ENCODE assay signal across 20 cellular contexts in genomic region chr17:35006961-35007360, GRCh38. TPM values are rescaled to one million over a fixed set of nuclear protein-coding genes. Genes with fewer than 3 reads are reported as not detected.
DNase-seq lines count a peak whose midpoint lies in the region; ATAC-seq, FAIRE-seq and TF ChIP-seq lines count a peak whose summit lies in the region.
"Had no signal": no experiment of that assay in that cellular context is flagged by ENCODE, and none has a peak within 500 bp of the region (broad histone marks: within the 10 kb centered on the region; RNA-seq: fewer than 3 reads in every experiment).

No MANE protein-coding gene starts in this region.

- H3K9me3 Mint-ChIP-seq in CD4-positive, alpha-beta T cell, result no peaks in the 10 kb centered on the region
- no peaks in the 10 kb centered on the region for H3K9me3 Mint-ChIP-seq in GM23338
- H3K9me3 Mint-ChIP-seq in central memory CD8-positive, alpha-beta T cell, result no peaks in the 10 kb centered on the region
- H3K9me3 Mint-ChIP-seq: IgD-negative memory B cell; stimulated activated naive CD8-positive, alpha-beta T cell treated with anti-CD3 and anti-CD28 coated beads, Interleukin-15, amount 100 ng/mL, for 72 hours had no signal

- H4K20me1 ChIP-seq in GM23338 (replicated peaks; ENCODE audit: insufficient read depth), result peaks cover 3% of the 10 kb centered on the region

- DNase-seq in CD4-positive, alpha-beta T cell, result no peak
- DNase-seq in GM23338 (ENCODE audit: low spot score) (no peak), midbrain (lab: John Stamatoyannopoulos, UW) (peak; percentile 15), hepatic stellate cell (ENCODE audit: low spot score) (no peak), WERI-Rb-1 (no peak), GM12892 (ENCODE audit: insufficient read length) (no peak), kidney (no peak)
- DNase-seq in central memory CD8-positive, alpha-beta T cell (ENCODE audit: low spot score in 2 of 2), result no peak
- DNase-seq: activated CD4-positive, alpha-beta T cell treated with anti-CD3 and anti-CD28 coated beads for 1 hour; COR-L47; left ventricle myocardium superior; NCI-H1436; NCI-H524; stimulated activated CD4-positive, alpha-beta T cell treated with anti-CD3 and anti-CD28 coated beads, Interleukin-4, amount 100 ng/mL, for 1 hour; stimulated activated naive CD8-positive, alpha-beta T cell treated with anti-CD3 and anti-CD28 coated beads, Interleukin-15, amount 100 ng/mL, for 72 hours; T-helper 9 cell; upper lobe of right lung had no signal

- H3K79me2 ChIP-seq in GM23338 (replicated peaks; ENCODE audit: insufficient read depth), result no peaks in the 10 kb centered on the region

- no peak for FAIRE-seq in GM12892 (lab: Jason Lieb, UNC)
- FAIRE-seq in kidney (lab: Jason Lieb, UNC), result no peak
- FAIRE-seq: colon had no signal

- H3K9ac ChIP-seq in kidney (ENCODE audit: low read length in 2 of 2), result no peak overlapping the region

- H3K9me2 ChIP-seq in GM23338 (ENCODE audit: insufficient read depth), result no peaks in the 10 kb centered on the region

- no peak overlapping the region for H3K27ac ChIP-seq in CD4-positive, alpha-beta T cell (ENCODE audit: low read depth, low read length)
- H3K27ac ChIP-seq in GM23338 (ENCODE audit: low read depth), result peak overlapping the region; percentile 66; the same call in 1 of the 2 replicates
- H3K27ac ChIP-seq in WERI-Rb-1, result no peak overlapping the region
- no peak overlapping the region for H3K27ac ChIP-seq in kidney (ENCODE audit: low read depth in 2 of 2, low read length in 2 of 2)
- H3K27ac ChIP-seq: ascending aorta, upper lobe of right lung had no signal

- no peak overlapping the region for H2AFZ ChIP-seq in GM23338

- H3K9me3 ChIP-seq in CD4-positive, alpha-beta T cell (ENCODE audit: control insufficient read depth, low read length), result no peaks in the 10 kb centered on the region
- H3K9me3 ChIP-seq in WERI-Rb-1 (ENCODE audit: severe bottlenecking) (no peaks in the 10 kb centered on the region), kidney (ENCODE audit: control insufficient read depth in 1 of 2, low read length in 2 of 2) (no peaks in the 10 kb centered on the region)
- H3K9me3 ChIP-seq: ascending aorta, upper lobe of right lung had no signal

- H3K27me3 Mint-ChIP-seq in CD4-positive, alpha-beta T cell, result no peaks in the 10 kb centered on the region
- H3K27me3 Mint-ChIP-seq in GM23338 (ENCODE audit: insufficient read depth, low read depth, poor library complexity), result peaks cover 9% of the 10 kb centered on the region
- H3K27me3 Mint-ChIP-seq in central memory CD8-positive, alpha-beta T cell, result no peaks in the 10 kb centered on the region
- H3K27me3 Mint-ChIP-seq: IgD-negative memory B cell; stimulated activated naive CD8-positive, alpha-beta T cell treated with anti-CD3 and anti-CD28 coated beads, Interleukin-15, amount 100 ng/mL, for 72 hours had no signal

- CTCF ChIA-PET in CD4-positive, alpha-beta T cell (lab: Charles Lee), result interaction anchor here (1.6 kb wide), 1 partner anchor 15 kb away, joined by 4 read pairs; no protein-coding TSS in a partner anchor

- no peaks in the 10 kb centered on the region for H3F3A ChIP-seq in GM23338 (replicated peaks; ENCODE audit: low read depth)

- H3K4me3 ChIP-seq in GM23338 (no peak overlapping the region), WERI-Rb-1 (ENCODE audit: low read depth, low read length) (no peak overlapping the region), kidney (ENCODE audit: low read length in 2 of 2) (no peak overlapping the region)
- H3K4me3 ChIP-seq: ascending aorta, upper lobe of right lung had no signal

- H3K4me2 ChIP-seq in GM23338, result no peak overlapping the region

- POLR2A ChIA-PET in CD4-positive, alpha-beta T cell (lab: Charles Lee), result no interaction called here

- no peak for TF ChIP-seq POLR2A in GM12892 (IDR thresholded peaks at IDR 0.05; ENCODE audit: low read depth, low read length)

- ATAC-seq in CD4-positive, alpha-beta T cell (ENCODE audit: poor library complexity), result no peak
- ATAC-seq in GM23338, result no peak
- ATAC-seq in central memory CD8-positive, alpha-beta T cell (replicated peaks; ENCODE audit: extremely low read depth, poor library complexity, severe bottlenecking), result no peak
- ATAC-seq: left ventricle myocardium superior; stimulated activated naive CD8-positive, alpha-beta T cell treated with anti-CD3 and anti-CD28 coated beads, Interleukin-15, amount 100 ng/mL, for 72 hours; upper lobe of right lung had no signal

- no peak overlapping the region for H3K4me3 Mint-ChIP-seq in CD4-positive, alpha-beta T cell
- H3K4me3 Mint-ChIP-seq in GM23338, result no peak overlapping the region
- H3K4me3 Mint-ChIP-seq in central memory CD8-positive, alpha-beta T cell, result no peak overlapping the region
- H3K4me3 Mint-ChIP-seq: IgD-negative memory B cell; stimulated activated naive CD8-positive, alpha-beta T cell treated with anti-CD3 and anti-CD28 coated beads, Interleukin-15, amount 100 ng/mL, for 72 hours had no signal

- H3K27me3 ChIP-seq in CD4-positive, alpha-beta T cell (ENCODE audit: control insufficient read depth, insufficient read depth, low read length), result no peaks in the 10 kb centered on the region
- H3K27me3 ChIP-seq in GM23338 (ENCODE audit: insufficient read depth), result no peaks in the 10 kb centered on the region
- no peaks in the 10 kb centered on the region for H3K27me3 ChIP-seq in WERI-Rb-1 (ENCODE audit: insufficient read depth, low read depth, severe bottlenecking)
- H3K27me3 ChIP-seq: ascending aorta, upper lobe of right lung had no signal

- peaks cover 6% of the 10 kb centered on the region for H3K4me1 Mint-ChIP-seq in CD4-positive, alpha-beta T cell (ENCODE audit: low read depth)
- peaks cover 14% of the 10 kb centered on the region for H3K4me1 Mint-ChIP-seq in GM23338
- peaks cover 7% of the 10 kb centered on the region for H3K4me1 Mint-ChIP-seq in central memory CD8-positive, alpha-beta T cell

- TF ChIP-seq CTCF in CD4-positive, alpha-beta T cell (IDR thresholded peaks at IDR 0.05), result no peak
- TF ChIP-seq CTCF in GM23338 (conservative IDR thresholded peaks at IDR 0.05; ENCODE audit: low read depth in 2 of 2) (no peak), WERI-Rb-1 (IDR thresholded peaks at IDR 0.05; ENCODE audit: low read depth, low read length) (no peak), kidney (IDR thresholded peaks at IDR 0.05; ENCODE audit: borderline replicate concordance, extremely low read depth, insufficient read depth) (no peak)

- H3K4me1 ChIP-seq in GM23338 (ENCODE audit: insufficient read depth), result peaks cover 6% of the 10 kb centered on the region
- no peaks in the 10 kb centered on the region for H3K4me1 ChIP-seq in kidney (ENCODE audit: control insufficient read depth in 1 of 2, insufficient read depth in 1 of 2, low read depth in 1 of 2, low read length in 2 of 2)
- H3K4me1 ChIP-seq: ascending aorta, upper lobe of right lung had no signal

- peak overlapping the region; percentile 73 for H3K27ac Mint-ChIP-seq in CD4-positive, alpha-beta T cell
- no peak overlapping the region for H3K27ac Mint-ChIP-seq in GM23338
- peak overlapping the region; percentile 82 for H3K27ac Mint-ChIP-seq in central memory CD8-positive, alpha-beta T cell (ENCODE audit: low read depth)

- H3K36me3 ChIP-seq in GM23338 (ENCODE audit: insufficient read depth), result peaks cover 8% of the 10 kb centered on the region; the same call in 1 of the 2 replicates
- peaks cover 24% of the 10 kb centered on the region for H3K36me3 ChIP-seq in WERI-Rb-1
- peaks cover 14 to 24% of the 10 kb centered on the region in 2 donors for H3K36me3 ChIP-seq in kidney (ENCODE audit: control insufficient read depth in 1 of 2, insufficient read depth in 2 of 2, low read length in 2 of 2)

- intact Hi-C loops in CD4-positive, alpha-beta T cell (cut with DNase I, micrococcal nuclease), result no loop called here
- intact Hi-C loops in kidney (cut with DNase I), result no loop called here

- peaks cover 90% of the 10 kb centered on the region for H3K36me3 Mint-ChIP-seq in CD4-positive, alpha-beta T cell (ENCODE audit: low read depth)
- H3K36me3 Mint-ChIP-seq in GM23338 (ENCODE audit: low read depth), result peaks cover 70% of the 10 kb centered on the region
- peaks cover 33% of the 10 kb centered on the region for H3K36me3 Mint-ChIP-seq in central memory CD8-positive, alpha-beta T cell (ENCODE audit: insufficient read depth)

TF ChIP-seq in GM23338, 12 proteins besides CTCF, POLR2A, EP300 and RAD21 (continues in another document):
- TF ChIP-seq NANOG (IDR thresholded peaks at IDR 0.05; ENCODE audit: borderline replicate concordance) (no peak), EZH2 (IDR thresholded peaks at IDR 0.05; ENCODE audit: low read depth, unreplicated experiment) (no peak), ZNF331 (CRISPR knock-in tag; IDR thresholded peaks at IDR 0.05; ENCODE audit: low read depth) (no peak)

RNA-seq across cellular contexts. Expression of gene LIG3, which starts 26.6 kb away (rescaled TPM):
- 10 to 100 TPM; 44.6 to 49.1 TPM for total RNA-seq in CD4-positive, alpha-beta T cell
- 82.3 and 119 TPM in 2 replicates for total RNA-seq in GM23338 (2014; rRNA removed; shearing (Covaris generic))
- polyA plus RNA-seq in GM23338 (2016; fragmentation: Nextera tagmentation; extraction: Ambion mirVana) (16.4 and 17.6 TPM in 2 replicates), kidney (ENCODE audit: insufficient read depth, low read depth, low replicate concordance) (7.6 TPM)
- polyA plus RNA-seq in GM12892 (2012; ENCODE audit: missing spikeins), result 12.4 TPM
- total RNA-seq in kidney, result 34.1 TPM

RNA-seq across cellular contexts. Expression of gene ZNF830, which starts 45.6 kb away (rescaled TPM):
- total RNA-seq in CD4-positive, alpha-beta T cell, result 10 to 100 TPM; 34.4 to 39.0 TPM
- 12.8 and 14.4 TPM in 2 replicates for total RNA-seq in GM23338 (2014; rRNA removed; shearing (Covaris generic))
- polyA plus RNA-seq in GM23338 (2016; fragmentation: Nextera tagmentation; extraction: Ambion mirVana) (20.4 and 22.3 TPM in 2 replicates), kidney (ENCODE audit: insufficient read depth, low read depth, low replicate concordance) (10.0 TPM)
- polyA plus RNA-seq in GM12892 (2012; ENCODE audit: missing spikeins), result 10.1 TPM
- total RNA-seq in kidney, result 16.8 TPM

RNA-seq across cellular contexts. Expression of gene CCT6B, which starts 45.7 kb away (rescaled TPM):
- 1 to 10 TPM; 4.6 to 4.9 TPM for total RNA-seq in CD4-positive, alpha-beta T cell
- 0.94 TPM in 1 of 2 replicates, not detected in the other for total RNA-seq in GM23338 (2014; rRNA removed; shearing (Covaris generic))
- polyA plus RNA-seq in GM23338 (2016; fragmentation: Nextera tagmentation; extraction: Ambion mirVana), result 1.1 and 1.3 TPM in 2 replicates
- 2.5 TPM for polyA plus RNA-seq in GM12892 (2012; ENCODE audit: missing spikeins)
- total RNA-seq in kidney, result 2.5 TPM
- 3.9 TPM for polyA plus RNA-seq in kidney (ENCODE audit: insufficient read depth, low read depth, low replicate concordance)
- total RNA-seq: ascending aorta had no signal

RNA-seq across cellular contexts. Expression of gene RFFL, which starts 56.5 kb away (rescaled TPM):
- 10 to 100 TPM; 57.8 to 66.1 TPM for total RNA-seq in CD4-positive, alpha-beta T cell
- total RNA-seq in GM23338 (2014; rRNA removed; shearing (Covaris generic)), result 22.2 and 29.2 TPM in 2 replicates
- 4.1 and 6.4 TPM in 2 replicates for polyA plus RNA-seq in GM23338 (2016; fragmentation: Nextera tagmentation; extraction: Ambion mirVana)
- polyA plus RNA-seq in GM12892 (2012; ENCODE audit: missing spikeins), result 35.4 TPM
- total RNA-seq in kidney, result 29.0 TPM
- polyA plus RNA-seq in kidney (ENCODE audit: insufficient read depth, low read depth, low replicate concordance), result 15.7 TPM
